Comparison of ENCODE assay signal across 8 cellular contexts in the genomic region with DNA sequence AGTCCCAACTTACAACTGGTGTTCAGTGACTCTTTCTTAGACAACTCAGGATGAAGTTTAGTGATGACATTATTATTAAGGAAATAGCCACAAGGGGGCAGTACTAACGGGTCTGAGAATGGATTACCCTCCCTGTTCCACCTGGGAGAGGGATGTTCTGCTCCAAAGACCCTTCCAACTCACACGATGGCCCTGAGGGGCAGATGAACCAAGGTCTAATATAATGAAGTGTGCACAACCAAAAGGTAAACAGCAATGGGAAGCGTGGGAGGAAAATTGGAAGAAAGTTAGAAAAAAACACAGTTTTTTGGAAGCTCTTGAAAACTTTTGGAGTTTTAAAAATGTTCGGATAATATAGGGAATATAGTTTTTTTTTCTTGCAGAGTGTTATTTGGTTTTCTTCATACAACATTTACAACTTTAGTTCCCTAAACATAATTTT. TPM values are rescaled to one million over a fixed set of nuclear protein-coding genes. Genes with fewer than 3 reads are reported as not detected.
DNase-seq lines count a peak whose midpoint lies in the region; ATAC-seq and TF ChIP-seq lines count a peak whose summit lies in the region.

No MANE protein-coding gene starts in this region.

- ATAC-seq in PC-3 (peak; percentile 54), GM21723 (IDR thresholded peaks at IDR 0.05; ENCODE audit: unreplicated experiment) (no peak), GM21381 (IDR thresholded peaks at IDR 0.05; ENCODE audit: unreplicated experiment) (no peak)

- H2BK120ac ChIP-seq in mesenchymal stem cell (ENCODE audit: low read depth, low read length): no peak overlapping the region

- POLR2A ChIA-PET in PC-3 (lab: Charles Lee; ENCODE audit: unreplicated experiment): no interaction called here

- H2BK12ac ChIP-seq in mesenchymal stem cell (ENCODE audit: low read length in 2 of 2): no peak overlapping the region

- no peaks in the 10 kb centered on the region for H3K36me3 ChIP-seq in PC-3 (ENCODE audit: low read depth, low read length)
- no peaks in the 10 kb centered on the region for H3K36me3 ChIP-seq in mesenchymal stem cell (ENCODE audit: control insufficient read depth in 1 of 2, insufficient read depth in 2 of 2, low read depth in 1 of 2, low read length in 2 of 2)

- no peaks in the 10 kb centered on the region for H3K9me2 ChIP-seq in PC-3 (replicated peaks; ENCODE audit: low read length)

- no peak overlapping the region for H3K4me2 ChIP-seq in PC-3 (ENCODE audit: low read length)
- no peak overlapping the region for H3K4me2 ChIP-seq in mesenchymal stem cell (ENCODE audit: low read length, poor library complexity, severe bottlenecking)

- no peak overlapping the region for H2AFZ ChIP-seq in PC-3 (ENCODE audit: low read length)
- no peak overlapping the region for H2AFZ ChIP-seq in mesenchymal stem cell (ENCODE audit: low read depth, low read length)

- H3K9ac ChIP-seq in PC-3 (ENCODE audit: low read length) (no peak overlapping the region), mesenchymal stem cell (ENCODE audit: low read length) (no peak overlapping the region)

- TF ChIP-seq CTCF in HL-60 (IDR thresholded peaks at IDR 0.05; ENCODE audit: insufficient read depth, low read length) (peak; percentile 14), PC-3 (conservative IDR thresholded peaks at IDR 0.05; ENCODE audit: low read depth, low read length) (peak; percentile 69), coronary artery (IDR thresholded peaks at IDR 0.05) (peak; percentile 31)

- intact Hi-C loops in PC-3 (cut with micrococcal nuclease): loop anchor here (1.0 to 5.0 kb wide), 2 partner anchors 106 to 114 kb away; no protein-coding TSS in a partner anchor

- H4K91ac ChIP-seq in mesenchymal stem cell (ENCODE audit: low read length): no peak overlapping the region

- H3K14ac ChIP-seq in mesenchymal stem cell (ENCODE audit: low read length in 2 of 2): no peak overlapping the region

- H3K23ac ChIP-seq in mesenchymal stem cell (ENCODE audit: low read length in 2 of 2): no peak overlapping the region

- no peak overlapping the region for H2BK5ac ChIP-seq in mesenchymal stem cell (ENCODE audit: low read depth, low read length, poor library complexity, severe bottlenecking)

- no peaks in the 10 kb centered on the region for H3K9me3 ChIP-seq in PC-3 (ENCODE audit: low read length)
- no peaks in the 10 kb centered on the region for H3K9me3 ChIP-seq in mesenchymal stem cell (ENCODE audit: control insufficient read depth, low read length)

- H2BK15ac ChIP-seq in mesenchymal stem cell (ENCODE audit: low read depth, poor library complexity, severe bottlenecking): no peak overlapping the region

- no peaks in the 10 kb centered on the region for H3K27me3 ChIP-seq in HL-60 (ENCODE audit: insufficient read depth, poor library complexity, severe bottlenecking)
- H3K27me3 ChIP-seq in PC-3 (ENCODE audit: low read length): peaks cover 23% of the 10 kb centered on the region
- peaks cover 16 to 45% of the 10 kb centered on the region in 2 experiments for H3K27me3 ChIP-seq in mesenchymal stem cell (ENCODE audit: control insufficient read depth in 1 of 2, insufficient read depth in 1 of 2, low read length in 2 of 2)

- H3K4me1 ChIP-seq in PC-3 (ENCODE audit: insufficient read depth, low read length) (no peaks in the 10 kb centered on the region), mesenchymal stem cell (ENCODE audit: control insufficient read depth, insufficient read depth, low read depth, low read length) (peaks cover 2% of the 10 kb centered on the region)

- H3K27ac ChIP-seq in HL-60 (replicated peaks) (no peak overlapping the region), PC-3 (ENCODE audit: low read length) (no peak overlapping the region), coronary artery (no peak overlapping the region), mesenchymal stem cell (ENCODE audit: low read length, poor library complexity, severe bottlenecking) (no peak overlapping the region)

- H4K20me1 ChIP-seq in PC-3 (ENCODE audit: low read length): no peaks in the 10 kb centered on the region

- BruUV-seq in PC-3 (replicated peaks; lab: Mats Ljungman, UMichigan): no TSS peak

- H3K79me1 ChIP-seq in mesenchymal stem cell (replicated peaks; ENCODE audit: low read length, poor library complexity, severe bottlenecking): no peaks in the 10 kb centered on the region

- H3K18ac ChIP-seq in mesenchymal stem cell (ENCODE audit: low read depth in 1 of 2, low read length in 2 of 2): no peak overlapping the region

- no peak overlapping the region for H3K4me3 ChIP-seq in HL-60 (replicated peaks; ENCODE audit: insufficient read depth, low read length)
- no peak overlapping the region for H3K4me3 ChIP-seq in PC-3 (ENCODE audit: low read length)
- no peak overlapping the region for H3K4me3 ChIP-seq in coronary artery
- no peak overlapping the region for H3K4me3 ChIP-seq in mesenchymal stem cell (ENCODE audit: insufficient read depth in 1 of 2, low read depth in 1 of 2, low read length in 2 of 2)

- H3F3A ChIP-seq in PC-3 (ENCODE audit: low read length, unreplicated experiment): no peaks in the 10 kb centered on the region

- WGBS in mesenchymal stem cell: 13% methylated on average over 3 of the region's 4 CpGs

- DNase-seq in NCI-H2196 (lab: John Stamatoyannopoulos, UW; ENCODE audit: unreplicated experiment) (peak; percentile 44), NCI-H2196 treated with DMSO at 0.1 percent for 48 hours (lab: John Stamatoyannopoulos, UW; ENCODE audit: unreplicated experiment) (no peak), HL-60 (ENCODE audit: low read depth in 1 of 2, low spot score in 1 of 2) (peak; percentile 20 to 29), PC-3 (peak; percentile 62), coronary artery (ENCODE audit: low spot score) (no peak), mesenchymal stem cell (peak; percentile 47)

- no peak overlapping the region for H3K4ac ChIP-seq in mesenchymal stem cell (ENCODE audit: low read depth in 1 of 2, low read length in 2 of 2)

- no peaks in the 10 kb centered on the region for H3K79me2 ChIP-seq in PC-3 (ENCODE audit: low read length)

- H4K8ac ChIP-seq in mesenchymal stem cell (ENCODE audit: low read length): no peak overlapping the region

- CTCF ChIA-PET in PC-3 (lab: Charles Lee): no interaction called here

- no peak overlapping the region for H2AK5ac ChIP-seq in mesenchymal stem cell (ENCODE audit: low read length, severe bottlenecking)

RNA-seq across cellular contexts. Expression of gene FGF6, which starts 24.0 kb away (rescaled TPM):
- not detected in 2 replicates for total RNA-seq in PC-3 (2014; rRNA removed)
- not detected for polyA plus RNA-seq in mesenchymal stem cell (2013, experiment 1 of 2)
- not detected for polyA plus RNA-seq in mesenchymal stem cell (2013, experiment 2 of 2)

RNA-seq across cellular contexts. Expression of gene FGF23, which starts 42.1 kb away (rescaled TPM):
- not detected in 2 replicates for total RNA-seq in PC-3 (2014; rRNA removed)
- not detected for polyA plus RNA-seq in mesenchymal stem cell (2013, experiment 1 of 2)
- polyA plus RNA-seq in mesenchymal stem cell (2013, experiment 2 of 2): not detected

Comparison
In these comparisons a context has a peak if more than half of its experiments do, and no peak if none do; other contexts are left out.
1. DNase-seq: peak in NCI-H2196 (single experiment), HL-60 (2 of 2), PC-3 (single experiment) and mesenchymal stem cell (single experiment); none in NCI-H2196 treated with DMSO at 0.1 percent for 48 hours (single experiment) and coronary artery (single experiment).
2. CTCF ChIP-seq: peak in every context shown above with its lines; median percentile 69 in PC-3; 31 in coronary artery; 14 in HL-60.